In genomic region chr7:114922151-114922651, GRCh38 we compare ENCODE assay signal across 8 cellular contexts. TPM values are rescaled to one million over a fixed set of nuclear protein-coding genes. Genes with fewer than 3 reads are reported as not detected.
DNase-seq lines count a peak whose midpoint lies in the region; ATAC-seq and TF ChIP-seq lines count a peak whose summit lies in the region.

No MANE protein-coding gene starts in this region.

- peak overlapping the region; percentile 77 for H3K27ac ChIP-seq in CD8-positive, alpha-beta memory T cell (ENCODE audit: low read depth, low read length)

- H3K4me1 ChIP-seq in CD8-positive, alpha-beta memory T cell (ENCODE audit: insufficient read depth, low read length) = peaks cover 32% of the 10 kb centered on the region

- TF ChIP-seq CTCF in WI38 (IDR thresholded peaks at IDR 0.05; ENCODE audit: low read depth, low read length) (no peak), cardiac fibroblast (IDR thresholded peaks at IDR 0.05; ENCODE audit: low read depth, low read length) (no peak)

- peak overlapping the region; percentile 88 to 99 (median 94) for H3K27ac Mint-ChIP-seq in CD8-positive, alpha-beta memory T cell

- no peaks in the 10 kb centered on the region for H3K9me3 Mint-ChIP-seq in CD8-positive, alpha-beta memory T cell

- peak; percentile 50 to 66 (median 54) for DNase-seq in CD8-positive, alpha-beta memory T cell
- DNase-seq in cardiac fibroblast (ENCODE audit: low read depth in 2 of 2) (peak; percentile 48 to 74), left kidney (ENCODE audit: low read depth, low spot score) (peak; percentile 79), NOMO-1 (lab: John Stamatoyannopoulos, UW; ENCODE audit: unreplicated experiment in 2 of 2) (no peak)
- peak; percentile 57 for DNase-seq in stimulated activated CD4-positive, alpha-beta T cell treated with anti-CD3 and anti-CD28 coated beads, Interleukin-4, amount 100 ng/mL, for 48 hours (ENCODE audit: low read depth in 2 of 2)

- peaks cover 52 to 70% (median 65%) of the 10 kb centered on the region in 3 donors for H3K4me1 Mint-ChIP-seq in CD8-positive, alpha-beta memory T cell

- peak overlapping the region; percentile 89 to 99 (median 97) for H3K4me3 Mint-ChIP-seq in CD8-positive, alpha-beta memory T cell

- peak; percentile 40 for ATAC-seq in GM19455 (IDR thresholded peaks at IDR 0.05; ENCODE audit: unreplicated experiment)
- ATAC-seq in HG03565 (IDR thresholded peaks at IDR 0.05; ENCODE audit: unreplicated experiment) = peak; percentile 27

- peak overlapping the region; percentile 76 for H3K4me3 ChIP-seq in CD8-positive, alpha-beta memory T cell (ENCODE audit: low read length)
- H3K4me3 ChIP-seq in WI38 (ENCODE audit: low read depth, low read length) (peak overlapping the region; percentile 81), cardiac fibroblast (replicated peaks in 1 of 2; ENCODE audit: low read depth in 2 of 2, low read length in 2 of 2) (peak overlapping the region; percentile 77 to 81)

- CTCF ChIA-PET in CD8-positive, alpha-beta memory T cell (lab: Charles Lee) = interaction anchor here (1.0 to 2.8 kb wide), 3 partner anchors 10 to 30 kb away, joined by 3 to 9 read pairs (median 3); no protein-coding TSS in a partner anchor

- no peaks in the 10 kb centered on the region for H3K36me3 ChIP-seq in CD8-positive, alpha-beta memory T cell (ENCODE audit: insufficient read depth, low read length)

- no peaks in the 10 kb centered on the region for H3K27me3 ChIP-seq in CD8-positive, alpha-beta memory T cell (ENCODE audit: insufficient read depth, low read length, poor library complexity, severe bottlenecking)

- POLR2A ChIA-PET in CD8-positive, alpha-beta memory T cell (lab: Charles Lee) = interaction anchor here (1.4 kb wide), 1 partner anchor 10 kb away, joined by 4 read pairs; no protein-coding TSS in a partner anchor

- peaks cover 0 to 11% (median 0%) of the 10 kb centered on the region in 3 donors for H3K36me3 Mint-ChIP-seq in CD8-positive, alpha-beta memory T cell

- no peaks in the 10 kb centered on the region for H3K27me3 Mint-ChIP-seq in CD8-positive, alpha-beta memory T cell

- H3K9me3 ChIP-seq in CD8-positive, alpha-beta memory T cell (ENCODE audit: low read length) = no peaks in the 10 kb centered on the region

RNA-seq across cellular contexts. Expression of gene MDFIC, which starts 0.3 kb away (rescaled TPM):
- total RNA-seq in CD8-positive, alpha-beta memory T cell = 100 to 1,000 TPM; 131 to 135 TPM
- polyA plus RNA-seq in CD8-positive, alpha-beta memory T cell = 125 TPM

Comparison
In these comparisons a context has a peak if more than half of its experiments do, and no peak if none do; other contexts are left out.
1. DNase-seq: peak in CD8-positive, alpha-beta memory T cell (5 of 5), cardiac fibroblast (2 of 2), left kidney (single experiment) and stimulated activated CD4-positive, alpha-beta T cell treated with anti-CD3 and anti-CD28 coated beads, Interleukin-4, amount 100 ng/mL, for 48 hours (2 of 2); none in NOMO-1 (0 of 2).
2. Peak in every context shown above with its lines, with median percentiles within 50 percentile points of each other: H3K4me3 ChIP-seq.